In genomic region chr7:10889266-10889898, GRCh38 we compare ENCODE assay signal across 8 cellular contexts.
DNase-seq lines count a peak whose midpoint lies in the region; ATAC-seq and TF ChIP-seq lines count a peak whose summit lies in the region.

No MANE protein-coding gene starts in this region.

- no peak overlapping the region for H3K27ac ChIP-seq in BLaER1 treated with 17β-estradiol and CSF1 and Interleukin-3, amounts not matched to agents 10 nM and 100 nM
- H3K27ac ChIP-seq in left lung = no peak overlapping the region

- peaks cover 6 to 30% (median 11%) of the 10 kb centered on the region in 10 experiments; a peak in 19 of 20 replicates for H3K4me1 ChIP-seq in BLaER1 treated with 17β-estradiol and CSF1 and Interleukin-3, amounts not matched to agents 10 nM and 100 nM
- H3K4me1 ChIP-seq in left lung = no peaks in the 10 kb centered on the region

- H3K27ac Mint-ChIP-seq in T-helper 2 cell treated with Interferon-gamma antibody and Interleukin-4, amounts not matched to agents 5 μg/mL and 100 μg/mL, for 36 hours = no peak overlapping the region

- intact Hi-C loops in left lung (cut with DNase I) = no loop called here

- H4K20me1 ChIP-seq in BLaER1 treated with 17β-estradiol and CSF1 and Interleukin-3, amounts not matched to agents 10 nM and 100 nM = no peaks in the 10 kb centered on the region

- no peak overlapping the region for H3K9ac ChIP-seq in BLaER1 treated with 17β-estradiol and CSF1 and Interleukin-3, amounts not matched to agents 10 nM and 100 nM

- H3K36me3 ChIP-seq in BLaER1 treated with 17β-estradiol and CSF1 and Interleukin-3, amounts not matched to agents 10 nM and 100 nM = no peaks in the 10 kb centered on the region
- no peaks in the 10 kb centered on the region for H3K36me3 ChIP-seq in left lung

- ATAC-seq in GM18868 (IDR thresholded peaks at IDR 0.05; ENCODE audit: unreplicated experiment) = peak; percentile 97
- ATAC-seq in HG03039 (IDR thresholded peaks at IDR 0.05; ENCODE audit: unreplicated experiment) = peak; percentile 96
- ATAC-seq in left lung = peak; percentile 89

- H3K27me3 Mint-ChIP-seq in T-helper 2 cell treated with Interferon-gamma antibody and Interleukin-4, amounts not matched to agents 5 μg/mL and 100 μg/mL, for 36 hours (ENCODE audit: low read depth) = no peaks in the 10 kb centered on the region

- H3K27me3 ChIP-seq in BLaER1 treated with 17β-estradiol and CSF1 and Interleukin-3, amounts not matched to agents 10 nM and 100 nM = no peaks in the 10 kb centered on the region
- no peaks in the 10 kb centered on the region for H3K27me3 ChIP-seq in left lung

- peak; percentile 37 to 59 for TF ChIP-seq CTCF in left lung (IDR thresholded peaks at IDR 0.05)

- H3K4me2 ChIP-seq in BLaER1 treated with 17β-estradiol and CSF1 and Interleukin-3, amounts not matched to agents 10 nM and 100 nM = peak overlapping the region; percentile 19 to 58 (median 36); a peak in 21 of 22 replicates

- peaks cover 0 to 20% (median 0%) of the 10 kb centered on the region in 11 experiments; a peak in 5 of 22 replicates for H3K9me3 ChIP-seq in BLaER1 treated with 17β-estradiol and CSF1 and Interleukin-3, amounts not matched to agents 10 nM and 100 nM (replicated peaks in 1 of 11)
- no peaks in the 10 kb centered on the region for H3K9me3 ChIP-seq in left lung

- H3K4me1 Mint-ChIP-seq in T-helper 2 cell treated with Interferon-gamma antibody and Interleukin-4, amounts not matched to agents 5 μg/mL and 100 μg/mL, for 36 hours (ENCODE audit: low read depth) = peaks cover 6% of the 10 kb centered on the region

- no peaks in the 10 kb centered on the region for H3K36me3 Mint-ChIP-seq in T-helper 2 cell treated with Interferon-gamma antibody and Interleukin-4, amounts not matched to agents 5 μg/mL and 100 μg/mL, for 36 hours (ENCODE audit: low read depth)

- H3K4me3 ChIP-seq in BLaER1 treated with 17β-estradiol and CSF1 and Interleukin-3, amounts not matched to agents 10 nM and 100 nM = no peak overlapping the region
- no peak overlapping the region for H3K4me3 ChIP-seq in left lung

- DNase-seq in NCI-H1694 (lab: John Stamatoyannopoulos, UW) (peak; percentile 66), cerebellum (ENCODE audit: low spot score) (peak; percentile 66), left lung (no peak)
- peak; percentile 23 for DNase-seq in T-helper 2 cell treated with Interferon-gamma antibody and Interleukin-4, amounts not matched to agents 5 μg/mL and 100 μg/mL, for 36 hours (ENCODE audit: low spot score)
- DNase-seq in stimulated activated CD8-positive, alpha-beta memory T cell treated with anti-CD3 and anti-CD28 coated beads, Interleukin-4, amount 100 ng/mL, for 48 hours = peak; percentile 47

- H3K9me3 Mint-ChIP-seq in T-helper 2 cell treated with Interferon-gamma antibody and Interleukin-4, amounts not matched to agents 5 μg/mL and 100 μg/mL, for 36 hours = no peaks in the 10 kb centered on the region

- peak overlapping the region; percentile 16 for H3K4me3 Mint-ChIP-seq in T-helper 2 cell treated with Interferon-gamma antibody and Interleukin-4, amounts not matched to agents 5 μg/mL and 100 μg/mL, for 36 hours

Comparison
In these comparisons a context has a peak if more than half of its experiments do, and no peak if none do; other contexts are left out.
1. DNase-seq: peak in NCI-H1694 (single experiment), T-helper 2 cell treated with Interferon-gamma antibody and Interleukin-4, amounts not matched to agents 5 μg/mL and 100 μg/mL, for 36 hours (single experiment), cerebellum (single experiment) and stimulated activated CD8-positive, alpha-beta memory T cell treated with anti-CD3 and anti-CD28 coated beads, Interleukin-4, amount 100 ng/mL, for 48 hours (single experiment); none in left lung (0 of 2).
2. Peak in every context shown above with its lines, with median percentiles within 50 percentile points of each other: ATAC-seq.